2 cellular contexts compared by ENCODE assay signal in the genomic region with DNA sequence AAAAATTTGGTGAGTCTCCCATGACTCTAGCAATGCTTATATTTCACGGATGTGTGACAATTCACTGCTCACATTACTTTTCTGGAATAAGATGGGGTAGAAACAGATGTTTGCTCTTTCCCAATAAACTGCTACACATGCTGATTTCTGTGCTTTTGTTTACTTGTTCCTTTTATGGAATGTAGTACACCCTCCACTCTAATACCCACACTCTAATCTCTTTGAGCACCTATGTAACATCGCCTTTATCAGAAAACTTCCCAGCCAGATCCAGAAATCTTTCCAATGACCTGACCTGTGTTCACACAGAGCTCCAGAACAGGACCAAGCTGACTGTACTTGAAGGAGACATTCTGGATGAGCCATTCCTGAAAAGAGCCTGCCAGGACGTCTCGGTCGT.
A peak's percentile ranks its signal among the peaks of the same experiment; 100 is the strongest.
TF ChIP-seq lines count a peak whose summit lies in the region.

No MANE protein-coding gene starts in this region.

TF ChIP-seq in liver, 16 proteins besides CTCF, POLR2A, EP300 and RAD21:
- TF ChIP-seq HNF4G (IDR thresholded peaks at IDR 0.05) (no peak), NR2F2 (IDR thresholded peaks at IDR 0.05) (no peak), RXRA (IDR thresholded peaks at IDR 0.05) (peak in 1 of 2 donors; percentile 21), SP1 (IDR thresholded peaks at IDR 0.05) (peak; percentile 10)
TF ChIP-seq in liver: peak in this region for 2.

TF ChIP-seq in HepG2, 621 proteins besides CTCF, POLR2A, EP300 and RAD21:
- TF ChIP-seq MXI1 (IDR thresholded peaks at IDR 0.05; ENCODE audit: borderline replicate concordance, low read depth, low read length) (no peak), ESRRA (CRISPR knock-in tag; IDR thresholded peaks at IDR 0.05; ENCODE audit: low read depth) (no peak), JUNB (CRISPR knock-in tag; IDR thresholded peaks at IDR 0.05; ENCODE audit: borderline replicate concordance) (no peak), SNAPC2 (CRISPR knock-in tag; IDR thresholded peaks at IDR 0.05) (no peak)
- TF ChIP-seq, protein P1, sequence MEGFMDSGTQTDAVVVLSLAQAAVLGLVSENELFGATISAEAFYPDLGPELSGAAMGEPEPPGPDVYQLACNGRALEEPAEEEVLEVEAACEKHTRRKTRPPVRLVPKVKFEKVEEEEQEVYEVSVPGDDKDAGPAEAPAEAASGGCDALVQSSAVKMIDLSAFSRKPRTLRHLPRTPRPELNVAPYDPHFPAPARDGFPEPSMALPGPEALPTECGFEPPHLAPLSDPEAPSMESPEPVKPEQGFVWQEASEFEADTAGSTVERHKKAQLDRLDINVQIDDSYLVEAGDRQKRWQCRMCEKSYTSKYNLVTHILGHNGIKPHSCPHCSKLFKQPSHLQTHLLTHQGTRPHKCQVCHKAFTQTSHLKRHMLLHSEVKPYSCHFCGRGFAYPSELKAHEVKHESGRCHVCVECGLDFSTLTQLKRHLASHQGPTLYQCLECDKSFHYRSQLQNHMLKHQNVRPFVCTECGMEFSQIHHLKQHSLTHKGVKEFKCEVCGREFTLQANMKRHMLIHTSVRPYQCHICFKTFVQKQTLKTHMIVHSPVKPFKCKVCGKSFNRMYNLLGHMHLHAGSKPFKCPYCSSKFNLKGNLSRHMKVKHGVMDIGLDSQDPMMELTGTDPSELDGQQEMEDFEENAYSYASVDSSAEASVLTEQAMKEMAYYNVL (CRISPR knock-in tag; IDR thresholded peaks at IDR 0.05; ENCODE audit: borderline replicate concordance) = no peak
TF ChIP-seq in HepG2: peak in this region for 0.
